In the genomic region with DNA sequence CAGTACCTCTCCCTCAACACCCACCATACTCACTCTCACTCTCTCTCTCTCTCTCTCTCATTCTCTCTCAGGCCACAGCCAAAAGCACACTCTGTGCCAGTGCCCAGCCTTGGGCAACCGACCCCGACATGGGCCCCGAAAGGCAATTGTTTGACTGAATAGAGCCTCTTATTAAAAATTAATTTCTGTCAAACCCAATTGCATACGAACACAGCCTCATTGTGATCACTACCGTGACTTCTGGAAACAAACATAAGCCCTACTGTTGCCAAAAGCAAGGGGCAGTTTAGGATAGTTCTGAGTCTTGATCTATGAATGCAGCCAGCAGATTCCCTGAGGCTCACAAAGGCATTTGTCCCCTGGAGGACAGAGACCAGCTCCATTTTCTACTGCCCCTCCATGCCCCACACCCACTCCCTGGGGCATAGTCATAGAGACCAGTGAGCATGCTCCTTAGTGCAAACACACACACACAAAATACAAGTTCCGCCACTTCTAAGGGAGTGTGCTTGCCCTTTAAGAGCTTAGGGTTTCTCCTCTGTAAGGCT, we compare ENCODE assay signal across 27 cellular contexts. TPM values are rescaled to one million over a fixed set of nuclear protein-coding genes. Genes with fewer than 3 reads are reported as not detected.
DNase-seq lines count a peak whose midpoint lies in the region; TF ChIP-seq lines count a peak whose summit lies in the region.
"Had no signal": no experiment of that assay in that cellular context is flagged by ENCODE, and none has a peak within 500 bp of the region (broad histone marks: within the 10 kb centered on the region; RNA-seq: fewer than 3 reads in every experiment).

No MANE protein-coding gene starts in this region.

- H3K4ac ChIP-seq in neuronal stem cell (ENCODE audit: low read length), result no peak overlapping the region

- H3K4me3 Mint-ChIP-seq in type B pancreatic cell (peak overlapping the region; percentile 1), endothelial cell (ENCODE audit: unreplicated experiment) (no peak overlapping the region)
- H3K4me3 Mint-ChIP-seq: activated CD4-positive, alpha-beta memory T cell treated with anti-CD3 and anti-CD28 coated beads for 36 hours; central memory CD8-positive, alpha-beta T cell; memory B cell; stimulated activated naive B cell treated with anti-CD40 and anti-IgM and Interleukin-4, amounts not matched to agents 10 μg/mL and 1 μg/mL and 100 μg/mL, for 72 hours had no signal

- no peak overlapping the region for H2BK12ac ChIP-seq in neuronal stem cell (ENCODE audit: low read length)

- no peak overlapping the region for H4K91ac ChIP-seq in neuronal stem cell (ENCODE audit: low read depth, low read length, poor library complexity)

- no peak overlapping the region for H4K8ac ChIP-seq in neuronal stem cell (ENCODE audit: low read depth, low read length)

- no peak overlapping the region for H2AK5ac ChIP-seq in neuronal stem cell (ENCODE audit: low read depth, low read length)

- H3K36me3 Mint-ChIP-seq in type B pancreatic cell, result no peaks in the 10 kb centered on the region
- H3K36me3 Mint-ChIP-seq in endothelial cell (ENCODE audit: low read depth, unreplicated experiment), result peaks cover 5% of the 10 kb centered on the region

- H3K9ac ChIP-seq in neuronal stem cell (ENCODE audit: low read depth, low read length, poor library complexity), result no peak overlapping the region

- H3K27me3 ChIP-seq in cardiac muscle cell (no peaks in the 10 kb centered on the region), neuronal stem cell (ENCODE audit: control insufficient read depth in 3 of 3, insufficient read depth in 3 of 3, low read depth in 1 of 3, low read length in 3 of 3) (no peaks in the 10 kb centered on the region)
- H3K27me3 ChIP-seq: esophagus squamous epithelium, right lobe of liver, SJCRH30, tibial artery had no signal

- H3K4me3 ChIP-seq in cardiac muscle cell (no peak overlapping the region), neuronal stem cell (ENCODE audit: low read length in 2 of 2) (no peak overlapping the region)
- H3K4me3 ChIP-seq: esophagus squamous epithelium, right lobe of liver, SJCRH30, tibial artery had no signal

- H3K18ac ChIP-seq in neuronal stem cell (ENCODE audit: low read length), result no peak overlapping the region

- H3K9me3 ChIP-seq in cardiac muscle cell (ENCODE audit: low read depth) (no peaks in the 10 kb centered on the region), neuronal stem cell (replicated peaks in 1 of 2; ENCODE audit: control insufficient read depth in 2 of 2, insufficient read depth in 1 of 2, low read depth in 1 of 2, low read length in 2 of 2) (peaks cover 2 to 11% of the 10 kb centered on the region in 2 donors)
- H3K9me3 ChIP-seq: right lobe of liver, SJCRH30, tibial artery had no signal

- no peaks in the 10 kb centered on the region for H3K27me3 Mint-ChIP-seq in type B pancreatic cell
- no peaks in the 10 kb centered on the region for H3K27me3 Mint-ChIP-seq in endothelial cell (ENCODE audit: unreplicated experiment)
- H3K27me3 Mint-ChIP-seq: memory B cell had no signal

- DNase-seq in cardiac muscle cell (ENCODE audit: low read depth in 1 of 2, low spot score in 1 of 2) (no peak), cardiac septum (ENCODE audit: low spot score) (no peak), globus pallidus (ENCODE audit: low spot score) (peak; percentile 47), neuronal stem cell (ENCODE audit: low spot score) (no peak), type B pancreatic cell (ENCODE audit: extremely low spot score, unreplicated experiment) (no peak), endothelial cell (ENCODE audit: low spot score) (no peak), NCI-H2171 (lab: John Stamatoyannopoulos, UW) (no peak)
- DNase-seq in NK-92 treated with Interleukin-12 subunit alpha and Interleukin-12 subunit beta, amount 100 ng/mL, for 24 hours (lab: John Stamatoyannopoulos, UW), result no peak
- DNase-seq: 8988T; activated CD4-positive, alpha-beta memory T cell treated with anti-CD3 and anti-CD28 coated beads for 36 hours; activated naive CD4-positive, alpha-beta T cell; amniotic stem cell; effector CD4-positive, alpha-beta T cell; esophagus squamous epithelium; GDM1; glutamatergic neuron; NCI-H1417 treated with DMSO at 0.1 percent for 48 hours; NCI-H2171 treated with DMSO at 0.1 percent for 48 hours; NCI-H774; PC-3; right lobe of liver; SJCRH30; stimulated activated naive B cell treated with anti-CD40 and anti-IgM and Interleukin-4, amounts not matched to agents 10 μg/mL and 1 μg/mL and 100 μg/mL, for 72 hours; T-helper 2 cell; tibial artery had no signal

- no peaks in the 10 kb centered on the region for H3K79me1 ChIP-seq in neuronal stem cell (ENCODE audit: low read depth, low read length)

- no peak overlapping the region for H2BK5ac ChIP-seq in neuronal stem cell (ENCODE audit: low read length)

- no peak overlapping the region for H2BK120ac ChIP-seq in neuronal stem cell (ENCODE audit: low read depth, low read length)

- intact Hi-C loops in cardiac septum (cut with DNase I), result no loop called here

- no peak overlapping the region for H2BK15ac ChIP-seq in neuronal stem cell (ENCODE audit: low read length)

- no peak overlapping the region for H3K14ac ChIP-seq in neuronal stem cell (ENCODE audit: low read length)

- H3K4me1 ChIP-seq in cardiac muscle cell (ENCODE audit: low read depth), result peaks cover 42% of the 10 kb centered on the region
- H3K4me1 ChIP-seq in neuronal stem cell (ENCODE audit: control insufficient read depth in 2 of 2, insufficient read depth in 1 of 2, low read depth in 1 of 2, low read length in 2 of 2), result peaks cover 26 to 42% of the 10 kb centered on the region in 2 donors
- H3K4me1 ChIP-seq: right lobe of liver had no signal

- H3K4me2 ChIP-seq in neuronal stem cell (ENCODE audit: insufficient read depth, low read length, poor library complexity, severe bottlenecking), result no peak overlapping the region

- peaks cover 8% of the 10 kb centered on the region for H3K9me3 Mint-ChIP-seq in type B pancreatic cell
- no peaks in the 10 kb centered on the region for H3K9me3 Mint-ChIP-seq in endothelial cell (ENCODE audit: unreplicated experiment)

- WGBS in neuronal stem cell (ENCODE audit: extremely low coverage in 2 of 2, insufficient read length in 2 of 2, insufficient replicate concordance in 1 of 2), 2 donors, result no CpG with 5 or more reads among the region's 6 CpGs

- peak overlapping the region; percentile 50 for H3K27ac Mint-ChIP-seq in type B pancreatic cell
- H3K27ac Mint-ChIP-seq in endothelial cell (ENCODE audit: unreplicated experiment), result no peak overlapping the region
- H3K27ac Mint-ChIP-seq: activated CD4-positive, alpha-beta memory T cell treated with anti-CD3 and anti-CD28 coated beads for 36 hours; memory B cell; stimulated activated naive B cell treated with anti-CD40 and anti-IgM and Interleukin-4, amounts not matched to agents 10 μg/mL and 1 μg/mL and 100 μg/mL, for 72 hours had no signal

- TF ChIP-seq CTCF in cardiac muscle cell (IDR thresholded peaks at IDR 0.05; ENCODE audit: low read depth, low read length) (no peak), type B pancreatic cell (conservative IDR thresholded peaks at IDR 0.05) (no peak), endothelial cell (IDR thresholded peaks at IDR 0.05; ENCODE audit: unreplicated experiment) (no peak)

- H2AFZ ChIP-seq in neuronal stem cell (ENCODE audit: low read length), result peak overlapping the region; percentile 45

- H3K27ac ChIP-seq in cardiac muscle cell, result peak overlapping the region; percentile 100
- no peak overlapping the region for H3K27ac ChIP-seq in neuronal stem cell (replicated peaks; ENCODE audit: low read length)
- H3K27ac ChIP-seq: esophagus squamous epithelium, right lobe of liver, SJCRH30, tibial artery had no signal

- H3K23ac ChIP-seq in neuronal stem cell (ENCODE audit: low read depth, low read length, poor library complexity), result no peak overlapping the region

- H3K4me1 Mint-ChIP-seq in type B pancreatic cell (ENCODE audit: unreplicated experiment) (peaks cover 49% of the 10 kb centered on the region), endothelial cell (ENCODE audit: unreplicated experiment) (peaks cover 29% of the 10 kb centered on the region)

- H3K36me3 ChIP-seq in cardiac muscle cell (peaks cover 6% of the 10 kb centered on the region), neuronal stem cell (replicated peaks in 1 of 2; ENCODE audit: control insufficient read depth in 2 of 2, insufficient read depth in 2 of 2, low read length in 2 of 2) (no peaks in the 10 kb centered on the region)
- H3K36me3 ChIP-seq: esophagus squamous epithelium, right lobe of liver, SJCRH30, tibial artery had no signal

RNA-seq across cellular contexts. Expression of gene DUSP6, which starts 23.7 kb away (rescaled TPM):
- total RNA-seq in cardiac muscle cell (200 and 260 TPM in 2 replicates), cardiac septum (28.9 TPM), type B pancreatic cell (ENCODE audit: low replicate concordance) (43.0 TPM in 2 replicates), endothelial cell (ENCODE audit: unreplicated experiment) (232 TPM)
- polyA plus RNA-seq in cardiac muscle cell, result 177 and 191 TPM in 2 replicates
- polyA plus RNA-seq in neuronal stem cell (2013, experiment 1 of 2), result 22.5 TPM
- 21.8 TPM for polyA plus RNA-seq in neuronal stem cell (2013, experiment 2 of 2)
